ENCODE assay signal across 1 cellular context in genomic region chr17:36545465-36546417, GRCh38.
A peak's percentile ranks its signal among the peaks of the same experiment; 100 is the strongest.
TF ChIP-seq lines count a peak whose summit lies in the region.

No MANE protein-coding gene starts in this region.

TF ChIP-seq in K562, 482 proteins besides CTCF, POLR2A, EP300 and RAD21 (continued from another document and continues in another):
- TF ChIP-seq SNAPC5 (CRISPR knock-in tag; IDR thresholded peaks at IDR 0.05) (no peak), CBFA2T3 (IDR thresholded peaks at IDR 0.05) (peak; percentile 31), RUNX1 (IDR thresholded peaks at IDR 0.05; ENCODE audit: low read depth) (peak; percentile 18; the same call in 1 of the 2 replicates), ZNF668 (CRISPR knock-in tag; IDR thresholded peaks at IDR 0.05) (no peak), XRCC3 (IDR thresholded peaks at IDR 0.05) (no peak), ZKSCAN1 (IDR thresholded peaks at IDR 0.05; ENCODE audit: low read depth, low read length) (0 out of 2 replicates have a peak, but pooled peaks have one; percentile 33), ZBTB43 (CRISPR knock-in tag; IDR thresholded peaks at IDR 0.05) (no peak), ZNF143 (CRISPR knock-in tag; IDR thresholded peaks at IDR 0.05) (no peak), ILK (tag; IDR thresholded peaks at IDR 0.05; ENCODE audit: borderline replicate concordance, low read depth) (no peak), BMI1 (IDR thresholded peaks at IDR 0.05; ENCODE audit: low read length) (no peak), HNRNPH1 (optimal IDR thresholded peaks at IDR 0.05; ENCODE audit: low read depth, low read length) (no peak), SRSF7 (optimal IDR thresholded peaks at IDR 0.05; ENCODE audit: low read depth, low read length) (no peak), FOSL1 (tag; conservative IDR thresholded peaks at IDR 0.05) (0 out of 2 replicates have a peak, but pooled peaks have one; percentile 4), ZMIZ1 (IDR thresholded peaks at IDR 0.05; ENCODE audit: low read depth in 2 of 2, low read length in 2 of 2) (0 out of 4 replicates have a peak, but pooled peaks of 1 of the 2 experiments have one; percentile 39), RBFOX2 (IDR thresholded peaks at IDR 0.05; ENCODE audit: low read depth, low read length) (peak; percentile 92), HEY1 (CRISPR knock-in tag; IDR thresholded peaks at IDR 0.05; ENCODE audit: borderline replicate concordance) (no peak), MED1 (CRISPR knock-in tag; IDR thresholded peaks at IDR 0.05; ENCODE audit: borderline replicate concordance) (no peak), MAFK (IDR thresholded peaks at IDR 0.05; ENCODE audit: low read length) (no peak), LEF1 (IDR thresholded peaks at IDR 0.05) (no peak), TCF7 (IDR thresholded peaks at IDR 0.05; ENCODE audit: borderline replicate concordance) (no peak), ZNF444 (CRISPR knock-in tag; IDR thresholded peaks at IDR 0.05) (peak; percentile 92), RBBP5 (IDR thresholded peaks at IDR 0.05; ENCODE audit: borderline replicate concordance, insufficient read depth, low read length, poor library complexity, severe bottlenecking) (no peak), FOXK2 (conservative IDR thresholded peaks at IDR 0.05 in 1 of 2, IDR thresholded peaks at IDR 0.05 in 1 of 2; ENCODE audit: low read depth in 2 of 2) (peak; percentile 40 to 50; a peak in 3 of 4 replicates), NFIC (IDR thresholded peaks at IDR 0.05) (peak; percentile 84), THRA (IDR thresholded peaks at IDR 0.05) (no peak), THRB (CRISPR knock-in tag; conservative IDR thresholded peaks at IDR 0.05) (no peak), BRD9 (IDR thresholded peaks at IDR 0.05; ENCODE audit: low read depth, partially characterized antibody) (no peak), CBX1 (IDR thresholded peaks at IDR 0.05; ENCODE audit: low read depth) (0 out of 2 replicates have a peak, but pooled peaks have one; percentile 66), ZNF354B (CRISPR knock-in tag; IDR thresholded peaks at IDR 0.05) (no peak), MYBL2 (IDR thresholded peaks at IDR 0.05; ENCODE audit: low read depth) (no peak), MYBL2 (CRISPR knock-in tag; IDR thresholded peaks at IDR 0.05; ENCODE audit: borderline replicate concordance) (no peak), GATAD2A (IDR thresholded peaks at IDR 0.05) (peak; percentile 57; the same call in 1 of the 2 replicates), EGR1 (conservative IDR thresholded peaks at IDR 0.05) (peak; percentile 24), SFPQ (IDR thresholded peaks at IDR 0.05; ENCODE audit: low read depth, low read length) (no peak), HOMEZ (CRISPR knock-in tag; IDR thresholded peaks at IDR 0.05) (no peak), XRCC5 (IDR thresholded peaks at IDR 0.05; ENCODE audit: low read depth, low read length) (peak; percentile 78), ARID3A (IDR thresholded peaks at IDR 0.05; ENCODE audit: borderline replicate concordance, low read depth, low read length) (no peak), RB1 (IDR thresholded peaks at IDR 0.05; ENCODE audit: low read depth) (peak; percentile 89), PBX2 (CRISPR knock-in tag; IDR thresholded peaks at IDR 0.05; ENCODE audit: low read depth) (no peak), PBX2 (tag; conservative IDR thresholded peaks at IDR 0.05; ENCODE audit: low read depth) (no peak), NFYB (IDR thresholded peaks at IDR 0.05; ENCODE audit: extremely low read depth, insufficient read length) (peak; percentile 81), TEAD1 (CRISPR knock-in tag; IDR thresholded peaks at IDR 0.05) (0 out of 4 replicates have a peak, but pooled peaks have one; percentile 41 to 46), CCAR2 (IDR thresholded peaks at IDR 0.05; ENCODE audit: low read depth, low read length) (no peak), ZNF766 (CRISPR knock-in tag; conservative IDR thresholded peaks at IDR 0.05) (no peak), PRDM10 (IDR thresholded peaks at IDR 0.05; ENCODE audit: partially characterized antibody) (no peak), ZNF830 (CRISPR knock-in tag; IDR thresholded peaks at IDR 0.05) (no peak)
